8 cellular contexts compared by ENCODE assay signal in genomic region chr7:95527033-95527775, GRCh38. TPM values are rescaled to one million over a fixed set of nuclear protein-coding genes. Genes with fewer than 3 reads are reported as not detected.
DNase-seq lines count a peak whose midpoint lies in the region; ATAC-seq, FAIRE-seq and TF ChIP-seq lines count a peak whose summit lies in the region.

No MANE protein-coding gene starts in this region.

- no peak overlapping the region for H2BK15ac ChIP-seq in mesenchymal stem cell (ENCODE audit: low read depth, poor library complexity, severe bottlenecking)

- H3K9me3 ChIP-seq in endothelial cell of umbilical vein (replicated peaks; ENCODE audit: control insufficient read depth, insufficient read depth, low read length) (no peaks in the 10 kb centered on the region), mesenchymal stem cell (ENCODE audit: control insufficient read depth, low read length) (no peaks in the 10 kb centered on the region)

- no peaks in the 10 kb centered on the region for H3K79me1 ChIP-seq in mesenchymal stem cell (replicated peaks; ENCODE audit: low read length, poor library complexity, severe bottlenecking)

- H3K27me3 ChIP-seq in endothelial cell of umbilical vein (ENCODE audit: control insufficient read depth in 2 of 2, insufficient read depth in 2 of 2, low read length in 2 of 2) (peaks cover 12 to 13% of the 10 kb centered on the region in 2 experiments), mesenchymal stem cell (ENCODE audit: control insufficient read depth in 1 of 2, insufficient read depth in 1 of 2, low read length in 2 of 2) (peaks cover 0 to 6% of the 10 kb centered on the region in 2 experiments)

- no peak overlapping the region for H2AFZ ChIP-seq in endothelial cell of umbilical vein (ENCODE audit: low read depth, low read length)
- no peak overlapping the region for H2AFZ ChIP-seq in mesenchymal stem cell (ENCODE audit: low read depth, low read length)

- CTCF ChIA-PET in endothelial cell of umbilical vein (lab: Charles Lee): interaction anchor here (0.7 to 27.9 kb wide), 18 partner anchors 9 to 345 kb away, joined by 3 to 917 read pairs (median 4); no protein-coding TSS in a partner anchor

- 46% methylated on average over 4 of the region's 5 CpGs for WGBS in mesenchymal stem cell

- H3K4me3 ChIP-seq in endothelial cell of umbilical vein (replicated peaks in 1 of 3; ENCODE audit: insufficient read depth in 1 of 3, low read depth in 1 of 3, low read length in 3 of 3) (no peak overlapping the region), mesenchymal stem cell (ENCODE audit: insufficient read depth in 1 of 2, low read depth in 1 of 2, low read length in 2 of 2) (no peak overlapping the region)

- no peak overlapping the region for H3K14ac ChIP-seq in mesenchymal stem cell (ENCODE audit: low read length in 2 of 2)

- no peak overlapping the region for H2AK5ac ChIP-seq in mesenchymal stem cell (ENCODE audit: low read length, severe bottlenecking)

- no peak overlapping the region for H4K8ac ChIP-seq in mesenchymal stem cell (ENCODE audit: low read length)

- no peak overlapping the region for H3K9ac ChIP-seq in endothelial cell of umbilical vein (replicated peaks; ENCODE audit: extremely low read depth, insufficient read depth, low read length)
- no peak overlapping the region for H3K9ac ChIP-seq in mesenchymal stem cell (ENCODE audit: low read length)

- peak overlapping the region; percentile 94 to 98 for H2BK12ac ChIP-seq in mesenchymal stem cell (ENCODE audit: low read length in 2 of 2)

- H2BK5ac ChIP-seq in mesenchymal stem cell (ENCODE audit: low read depth, low read length, poor library complexity, severe bottlenecking): no peak overlapping the region

- POLR2A ChIA-PET in endothelial cell of umbilical vein (lab: Charles Lee): no interaction called here

- dilution Hi-C loops in endothelial cell of umbilical vein (cut with MboI; ENCODE audit: extremely low pct_ligation_motif_present, low sequenced_read_pairs): no loop called here

- no TSS peak for BruUV-seq in endothelial cell of umbilical vein (replicated peaks; lab: Mats Ljungman, UMichigan)

- no peak overlapping the region for H2BK120ac ChIP-seq in mesenchymal stem cell (ENCODE audit: low read depth, low read length)

- intact Hi-C loops in endothelial cell of umbilical vein (cut with micrococcal nuclease): loop anchor here (1.0 to 5.0 kb wide), 4 partner anchors 16 to 345 kb away; no protein-coding TSS in a partner anchor

- no peak overlapping the region for H3K27ac ChIP-seq in endothelial cell of umbilical vein (ENCODE audit: insufficient read depth, low read depth, low read length)
- no peak overlapping the region for H3K27ac ChIP-seq in mesenchymal stem cell (ENCODE audit: low read length, poor library complexity, severe bottlenecking)

- H3K36me3 ChIP-seq in endothelial cell of umbilical vein (ENCODE audit: control insufficient read depth in 2 of 2, extremely low read depth in 1 of 2, insufficient read depth in 2 of 2, low read length in 2 of 2) (no peaks in the 10 kb centered on the region), mesenchymal stem cell (ENCODE audit: control insufficient read depth in 1 of 2, insufficient read depth in 2 of 2, low read depth in 1 of 2, low read length in 2 of 2) (no peaks in the 10 kb centered on the region)

- H3K4me2 ChIP-seq in endothelial cell of umbilical vein (ENCODE audit: insufficient read depth, low read length) (no peak overlapping the region), mesenchymal stem cell (ENCODE audit: low read length, poor library complexity, severe bottlenecking) (no peak overlapping the region)

- no peak for TF ChIP-seq POLR2A in endothelial cell of umbilical vein (IDR thresholded peaks at IDR 0.05; ENCODE audit: low read depth, low read length)

- peaks cover 2% of the 10 kb centered on the region for H3K4me1 ChIP-seq in endothelial cell of umbilical vein (ENCODE audit: control insufficient read depth, extremely low read depth, insufficient read depth, low read length)
- peaks cover 8% of the 10 kb centered on the region for H3K4me1 ChIP-seq in mesenchymal stem cell (ENCODE audit: control insufficient read depth, insufficient read depth, low read depth, low read length)

- DNase-seq in DMS 273 treated with DMSO at 0.1 percent for 48 hours (lab: John Stamatoyannopoulos, UW) (peak; percentile 68), LHCN-M2 (ENCODE audit: low read depth) (peak; percentile 58), RKO (ENCODE audit: low spot score) (peak; percentile 72), endothelial cell of umbilical vein (ENCODE audit: low read depth, low spot score) (peak; percentile 52), mesenchymal stem cell (peak; percentile 66), GOT3 (lab: John Stamatoyannopoulos, UW) (no peak)

- no peaks in the 10 kb centered on the region for H3K9me1 ChIP-seq in endothelial cell of umbilical vein (replicated peaks; ENCODE audit: control insufficient read depth, extremely low read depth, insufficient read depth, low read length)

- peak overlapping the region; percentile 35 to 57 for H3K18ac ChIP-seq in mesenchymal stem cell (ENCODE audit: low read depth in 1 of 2, low read length in 2 of 2)

- H3K4ac ChIP-seq in mesenchymal stem cell (ENCODE audit: low read depth in 1 of 2, low read length in 2 of 2): no peak overlapping the region

- H3K23ac ChIP-seq in mesenchymal stem cell (ENCODE audit: low read length in 2 of 2): no peak overlapping the region

- peak; percentile 71 for ATAC-seq in GM21360 (IDR thresholded peaks at IDR 0.05; ENCODE audit: unreplicated experiment)
- no peak for ATAC-seq in HG03378 (IDR thresholded peaks at IDR 0.05; ENCODE audit: unreplicated experiment)

- TF ChIP-seq CTCF in endothelial cell of umbilical vein (IDR thresholded peaks at IDR 0.05; ENCODE audit: extremely low read depth in 1 of 2, insufficient read depth in 1 of 2, low read depth in 1 of 2, low read length in 2 of 2): peak; percentile 75 to 78

- peak overlapping the region; percentile 41 for H4K91ac ChIP-seq in mesenchymal stem cell (ENCODE audit: low read length)

- FAIRE-seq in endothelial cell of umbilical vein (lab: Jason Lieb, UNC): peak; percentile 50

- no peaks in the 10 kb centered on the region for H3K79me2 ChIP-seq in endothelial cell of umbilical vein (ENCODE audit: control insufficient read depth, insufficient read depth, low read length)

- H4K20me1 ChIP-seq in endothelial cell of umbilical vein (replicated peaks; ENCODE audit: control insufficient read depth, extremely low read depth, insufficient read depth, low read length): no peaks in the 10 kb centered on the region

TF ChIP-seq in endothelial cell of umbilical vein, 7 proteins besides CTCF, POLR2A, EP300 and RAD21:
- no peak for TF ChIP-seq EZH2 (IDR thresholded peaks at IDR 0.05; ENCODE audit: borderline replicate concordance, low read depth, low read length, severe bottlenecking)
- TF ChIP-seq JUN (IDR thresholded peaks at IDR 0.05; ENCODE audit: borderline replicate concordance, insufficient read depth, insufficient read length, low read depth): no peak
- TF ChIP-seq MYC (IDR thresholded peaks at IDR 0.05; ENCODE audit: low read depth, low read length): no peak
- no peak for TF ChIP-seq MAX (IDR thresholded peaks at IDR 0.05; ENCODE audit: insufficient read depth, insufficient read length)
- no peak for TF ChIP-seq FOS (IDR thresholded peaks at IDR 0.05; ENCODE audit: borderline replicate concordance, insufficient read depth, low read length)
- no peak for TF ChIP-seq GATA2 (IDR thresholded peaks at IDR 0.05; ENCODE audit: insufficient read depth, insufficient read length, low read depth, low read length)
- TF ChIP-seq POLR2AphosphoS5 (IDR thresholded peaks at IDR 0.05; ENCODE audit: insufficient read depth, low read depth, low read length): no peak

RNA-seq across cellular contexts. Expression of gene ASB4, which starts 41.5 kb away (rescaled TPM):
- under 0.01 and 0.06 TPM in 2 replicates for total RNA-seq in LHCN-M2 (2014; rRNA removed)
- not detected for polyA plus RNA-seq in LHCN-M2 (2012)
- not detected in 2 replicates for total RNA-seq in endothelial cell of umbilical vein
- not detected in 2 replicates for polyA plus RNA-seq in endothelial cell of umbilical vein
- polyA plus RNA-seq in endothelial cell of umbilical vein (2011; cell fraction: cytosol; rRNA removed): not detected in 2 replicates
- polyA plus RNA-seq in endothelial cell of umbilical vein (2011; cell fraction: nucleus; rRNA removed): not detected in 2 replicates
- not detected in 2 replicates for polyA plus RNA-seq in endothelial cell of umbilical vein (2012)
- not detected in 2 replicates for polyA minus RNA-seq in endothelial cell of umbilical vein
- polyA minus RNA-seq in endothelial cell of umbilical vein (2011; cell fraction: cytosol; rRNA and poly(A)+ RNA removed): not detected
- polyA minus RNA-seq in endothelial cell of umbilical vein (2011; cell fraction: nucleus; rRNA and poly(A)+ RNA removed): not detected in 2 replicates
- 0.03 TPM for polyA plus RNA-seq in mesenchymal stem cell (2013, experiment 1 of 2)
- polyA plus RNA-seq in mesenchymal stem cell (2013, experiment 2 of 2): not detected
